In genomic region chr16:30969246-30969842, GRCh38 we compare ENCODE assay signal across 26 cellular contexts.
"Had no signal": no experiment of that assay in that cellular context is flagged by ENCODE, and none has a peak within 500 bp of the region (broad histone marks: within the 10 kb centered on the region; RNA-seq: fewer than 3 reads in every experiment).

No MANE protein-coding gene starts in this region.

- H3K4me3 ChIP-seq: SJSA1 had no signal

- ATAC-seq: activated CD4-positive, alpha-beta T cell treated with anti-CD3 and anti-CD28 coated beads for 36 hours; activated CD8-positive, alpha-beta T cell treated with anti-CD3 and anti-CD28 coated beads, Interleukin-2, amount 10 ng/mL, durations not matched to agents 7 days and 5 days; activated naive CD8-positive, alpha-beta T cell treated with anti-CD3 and anti-CD28 coated beads, Interleukin-2, amount 50 U/mL, for 24 hours; Panc1 had no signal

- H3K4me2 ChIP-seq: KMS-11, SK-N-SH had no signal

- H3K27me3 ChIP-seq: SJSA1 had no signal

- DNase-seq: activated CD4-positive, alpha-beta T cell treated with anti-CD3 and anti-CD28 coated beads for 36 hours; activated CD4-positive, alpha-beta T cell treated with anti-CD3 and anti-CD28 coated beads, Interleukin-2, amount 10 ng/mL, durations not matched to agents 7 days and 5 days; activated CD4-positive, alpha-beta T cell treated with anti-CD3 and anti-CD28 coated beads, Interleukin-2, amount 50 U/mL, for 48 hours; activated CD8-positive, alpha-beta T cell treated with anti-CD3 and anti-CD28 coated beads, Interleukin-2, amount 10 ng/mL, durations not matched to agents 7 days and 5 days; activated gamma-delta T cell; activated naive CD4-positive, alpha-beta T cell treated with Interleukin-2 at 50 U/mL for 16 hours; activated naive CD8-positive, alpha-beta T cell treated with anti-CD3 and anti-CD28 coated beads, Interleukin-2, amount 50 U/mL, for 24 hours; activated T-cell treated with anti-CD3 and anti-CD28 coated beads, Interleukin-2, amount 50 U/mL, for 24 hours; anterior cingulate cortex; caudate nucleus; cerebellar nuclear complex; MM.1S; MV-4-11; NCI-H1092; NCI-H1436 treated with DMSO at 0.1 percent for 48 hours; NCI-H1694 treated with DMSO at 0.1 percent for 48 hours; NCI-H2029; NCI-H345; NCI-H524 treated with DMSO at 0.1 percent for 48 hours; SHP77 treated with DMSO at 0.1 percent for 48 hours; SK-N-SH had no signal

- H3K4me1 ChIP-seq: SJSA1 had no signal

- H3K9ac ChIP-seq: KMS-11, SK-N-SH had no signal

- FAIRE-seq: bronchial epithelial cell, TTC549 had no signal

- H3K27ac ChIP-seq: KMS-11, SJSA1 had no signal

- H3K9me3 ChIP-seq: SJSA1, SK-N-SH had no signal
